16 cellular contexts compared by ENCODE assay signal in the genomic region with DNA sequence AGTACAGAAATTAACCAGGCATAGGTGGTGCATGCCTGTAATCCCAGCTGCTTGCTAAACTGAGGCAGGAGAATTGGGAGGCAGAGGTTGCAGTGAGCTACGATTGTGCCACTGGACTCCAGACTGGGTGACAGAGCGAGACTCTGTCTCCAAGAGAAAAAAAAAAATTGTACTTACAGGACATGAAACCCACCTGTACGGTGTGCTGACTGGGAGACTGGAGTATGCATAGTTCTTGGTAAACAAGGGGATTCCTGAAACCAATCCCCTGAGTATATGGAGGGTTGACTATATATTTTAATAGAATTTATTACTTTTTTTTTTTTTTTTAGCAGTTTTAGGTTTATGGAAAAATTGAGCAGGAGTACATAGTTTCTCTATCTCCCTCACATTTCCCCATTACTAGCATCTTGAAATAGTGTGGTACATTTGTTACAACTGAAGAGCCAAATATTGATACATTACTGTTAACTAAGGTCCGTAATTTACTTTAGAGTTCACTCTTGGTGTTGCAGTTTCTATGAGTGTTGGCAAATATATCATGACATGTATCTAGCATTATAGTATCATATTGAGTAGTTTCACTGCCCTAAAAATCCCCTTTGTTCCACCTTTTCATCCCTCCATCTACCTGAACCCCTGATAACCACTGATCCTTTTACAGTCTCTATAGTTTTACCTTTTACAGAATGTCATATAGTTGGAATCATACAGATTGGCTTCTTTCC.
"Had no signal": no experiment of that assay in that cellular context is flagged by ENCODE, and none has a peak within 500 bp of the region (broad histone marks: within the 10 kb centered on the region; RNA-seq: fewer than 3 reads in every experiment).

No MANE protein-coding gene starts in this region.

- H3K27ac ChIP-seq: body of pancreas, coronary artery, ovary, thyroid gland had no signal

- ATAC-seq: body of pancreas had no signal

- H3K36me3 Mint-ChIP-seq: activated CD4-positive, alpha-beta memory T cell treated with anti-CD3 and anti-CD28 coated beads for 36 hours had no signal

- H3K36me3 ChIP-seq: ovary, thyroid gland had no signal

- H3K27ac Mint-ChIP-seq: activated CD4-positive, alpha-beta memory T cell treated with anti-CD3 and anti-CD28 coated beads for 36 hours had no signal

- H3K27me3 Mint-ChIP-seq: activated CD4-positive, alpha-beta memory T cell treated with anti-CD3 and anti-CD28 coated beads for 36 hours had no signal

- H3K4me3 ChIP-seq: body of pancreas, coronary artery, ovary, thyroid gland had no signal

- H3K4me3 Mint-ChIP-seq: activated CD4-positive, alpha-beta memory T cell treated with anti-CD3 and anti-CD28 coated beads for 36 hours; nephron had no signal

- H3K9me3 ChIP-seq: body of pancreas, ovary, thyroid gland had no signal

- DNase-seq: activated CD4-positive, alpha-beta memory T cell treated with anti-CD3 and anti-CD28 coated beads for 36 hours; activated CD4-positive, CD25-positive, alpha-beta regulatory T cell treated with anti-CD3 and anti-CD28 coated beads, Interleukin-2, amount 50 U/mL, for 72 hours; activated CD8-positive, alpha-beta memory T cell treated with anti-CD3 and anti-CD28 coated beads, Interleukin-2, amount 50 U/mL, for 4 hours; activated effector memory CD4-positive, alpha-beta T cell treated with anti-CD3 and anti-CD28 coated beads, Interleukin-2, amount 50 U/mL, for 16 hours; body of pancreas; central memory CD4-positive, alpha-beta T cell; effector CD8-positive, alpha-beta T cell; foreskin melanocyte; head of caudate nucleus; ovary; stimulated activated CD4-positive, alpha-beta T cell treated with anti-CD3 and anti-CD28 coated beads, Interleukin-12 subunit alpha, Interleukin-12 subunit beta, amount 100 ng/mL, for 4 hours; stimulated activated CD4-positive, alpha-beta T cell treated with anti-CD3 and anti-CD28 coated beads, Interleukin-2, amount 100 ng/mL, for 48 hours; SW 1271; thyroid gland had no signal

- H3K27me3 ChIP-seq: body of pancreas, ovary, thyroid gland had no signal

- H3K9me3 Mint-ChIP-seq: activated CD4-positive, alpha-beta memory T cell treated with anti-CD3 and anti-CD28 coated beads for 36 hours; nephron had no signal
